Comparison of ENCODE assay signal across 8 cellular contexts in the genomic region with DNA sequence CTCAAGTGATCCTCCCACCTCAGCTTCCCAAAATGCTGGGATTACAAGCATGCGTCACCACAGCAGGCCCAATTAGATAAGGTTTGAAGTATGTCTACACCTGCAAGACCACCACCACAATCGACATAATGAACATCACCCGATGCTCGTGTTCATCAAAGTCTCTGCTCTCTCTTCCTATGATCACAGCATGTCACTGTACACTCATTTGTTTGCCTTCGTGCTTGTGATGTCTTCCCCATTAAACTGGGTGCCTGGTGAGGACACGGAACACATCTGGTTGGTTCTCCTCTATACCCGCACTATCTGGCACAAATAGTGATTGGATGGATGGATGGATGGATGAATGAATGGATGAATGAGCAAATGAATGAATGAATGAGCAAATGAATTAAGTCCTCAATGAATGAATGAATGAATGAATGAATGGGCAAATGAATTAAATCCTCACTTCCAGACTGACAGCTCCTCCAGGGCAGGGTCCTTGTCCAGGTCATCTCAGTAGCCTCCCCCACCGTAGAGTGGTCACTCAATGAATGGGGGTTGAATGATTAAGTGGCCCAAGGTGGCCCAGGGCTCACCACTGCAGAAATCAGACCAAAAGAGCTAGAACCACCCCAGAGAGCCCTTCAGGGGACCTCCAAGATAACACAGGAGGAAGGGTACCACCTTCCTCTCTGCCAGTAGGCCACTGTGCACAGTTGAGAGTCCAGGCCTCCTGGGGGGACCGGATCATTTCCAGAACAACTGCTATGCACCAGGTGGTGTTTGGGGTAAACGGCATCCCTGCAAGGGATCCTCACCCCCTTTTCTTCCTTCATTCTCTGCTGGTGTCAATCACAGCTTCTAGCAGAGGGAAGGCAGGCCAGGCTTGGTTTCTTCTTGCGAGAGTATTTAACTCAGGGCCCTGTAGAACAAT. TPM values are rescaled to one million over a fixed set of nuclear protein-coding genes. Genes with fewer than 3 reads are reported as not detected.
DNase-seq lines count a peak whose midpoint lies in the region; ATAC-seq and TF ChIP-seq lines count a peak whose summit lies in the region.

No MANE protein-coding gene starts in this region.

- CTCF ChIA-PET in Caco-2 (lab: Charles Lee) (interaction anchor here (0.7 to 2.2 kb wide), 2 partner anchors 31 to 33 kb away, joined by 3 to 11 read pairs; no protein-coding TSS in a partner anchor), WTC11 (lab: Charles Lee) (interaction anchor here (0.6 to 4.4 kb wide), 5 partner anchors 31 to 140 kb away, joined by 3 to 23 read pairs (median 5); partner anchors contain the start of gene TNRC18)

- H3K4me1 Mint-ChIP-seq in Caco-2 (ENCODE audit: low read depth, unreplicated experiment) (peaks cover 15% of the 10 kb centered on the region), WTC11 (peaks cover 27% of the 10 kb centered on the region)

- intact Hi-C loops in Caco-2 (cut with micrococcal nuclease; ENCODE audit: unreplicated experiment) (no loop called here), posterior cingulate gyrus (cut with DNase I) (no loop called here)

- H4K20me1 ChIP-seq in fibroblast of lung (ENCODE audit: control insufficient read depth, extremely low read depth, insufficient read depth, low read length), result peaks cover 9% of the 10 kb centered on the region

- H3K27me3 Mint-ChIP-seq in Caco-2 (ENCODE audit: insufficient read depth, unreplicated experiment) (no peaks in the 10 kb centered on the region), WTC11 (ENCODE audit: low read depth) (peaks cover 6% of the 10 kb centered on the region; the same call in 1 of the 2 replicates)

- ATAC-seq in WTC11 (peak; percentile 1), HG02763 (IDR thresholded peaks at IDR 0.05; ENCODE audit: unreplicated experiment) (no peak), HG03135 (IDR thresholded peaks at IDR 0.05; ENCODE audit: unreplicated experiment) (no peak)

- H3K9me3 Mint-ChIP-seq in Caco-2 (ENCODE audit: unreplicated experiment), result no peaks in the 10 kb centered on the region
- no peaks in the 10 kb centered on the region for H3K9me3 Mint-ChIP-seq in WTC11

- TF ChIP-seq CTCF in Caco-2 (IDR thresholded peaks at IDR 0.05; ENCODE audit: insufficient read depth in 1 of 2, low read depth in 1 of 2, low read length in 1 of 2, severe bottlenecking in 1 of 2, unreplicated experiment in 1 of 2) (no peak), WTC11 (IDR thresholded peaks at IDR 0.05) (no peak), fibroblast of lung (conservative IDR thresholded peaks at IDR 0.05 in 1 of 2, IDR thresholded peaks at IDR 0.05 in 1 of 2; ENCODE audit: low read depth in 1 of 2, low read length in 2 of 2) (no peak)

- H3K36me3 ChIP-seq in Caco-2 (ENCODE audit: control insufficient read depth, insufficient read depth, low read length), result peaks cover 28% of the 10 kb centered on the region
- peaks cover 36% of the 10 kb centered on the region for H3K36me3 ChIP-seq in fibroblast of lung (ENCODE audit: control insufficient read depth, insufficient read depth, low read length)
- H3K36me3 ChIP-seq in skeletal muscle tissue (ENCODE audit: control insufficient read depth in 3 of 3, insufficient read depth in 3 of 3, low read length in 3 of 3), result peaks cover 41 to 44% (median 42%) of the 10 kb centered on the region in 3 donors

- H3K4me3 ChIP-seq in Caco-2 (ENCODE audit: low read depth, low read length), result no peak overlapping the region
- peak overlapping the region in 1 of 4 experiments; percentile 91 for H3K4me3 ChIP-seq in fibroblast of lung (replicated peaks in 1 of 4; ENCODE audit: control extremely low read depth in 1 of 4, insufficient read depth in 1 of 4, low read depth in 3 of 4, low read length in 4 of 4)
- no peak overlapping the region for H3K4me3 ChIP-seq in skeletal muscle tissue (ENCODE audit: low read length in 3 of 3)

- POLR2A ChIA-PET in Caco-2 (lab: Charles Lee), result interaction anchor here (1.4 to 1.9 kb wide), 3 partner anchors 8 to 33 kb away, joined by 5 to 9 read pairs (median 8); no protein-coding TSS in a partner anchor
- POLR2A ChIA-PET in WTC11 (lab: Charles Lee), result interaction anchor here (0.6 to 1.6 kb wide), 6 partner anchors 9 to 140 kb away, joined by 3 to 7 read pairs (median 3); no protein-coding TSS in a partner anchor

- H3K9me3 ChIP-seq in Caco-2, result no peaks in the 10 kb centered on the region
- no peaks in the 10 kb centered on the region for H3K9me3 ChIP-seq in fibroblast of lung (ENCODE audit: control insufficient read depth, insufficient read depth, low read depth, low read length)
- no peaks in the 10 kb centered on the region for H3K9me3 ChIP-seq in skeletal muscle tissue (ENCODE audit: control insufficient read depth in 3 of 3, low read length in 3 of 3)

- H3K27ac ChIP-seq in fibroblast of lung (ENCODE audit: insufficient read depth, low read length) (peak overlapping the region; percentile 78), skeletal muscle tissue (ENCODE audit: low read depth, low read length) (peak overlapping the region; percentile 60)

- H3K4me2 ChIP-seq in fibroblast of lung (ENCODE audit: extremely low read depth, insufficient read depth, low read length), result no peak overlapping the region

- peaks cover 42% of the 10 kb centered on the region for H3K79me2 ChIP-seq in fibroblast of lung (ENCODE audit: control insufficient read depth, insufficient read depth, low read length)

- H3K9ac ChIP-seq in fibroblast of lung (ENCODE audit: insufficient read depth, low read length) (peak overlapping the region; percentile 13), skeletal muscle tissue (ENCODE audit: low read depth in 1 of 3, low read length in 3 of 3) (peak overlapping the region in 1 of 3 donors; percentile 100)

- H3K27me3 ChIP-seq in Caco-2 (replicated peaks; ENCODE audit: control insufficient read depth, insufficient read depth, low read length) (no peaks in the 10 kb centered on the region), fibroblast of lung (ENCODE audit: control insufficient read depth, insufficient read depth, low read length) (no peaks in the 10 kb centered on the region), skeletal muscle tissue (ENCODE audit: control insufficient read depth in 3 of 3, insufficient read depth in 3 of 3, low read length in 3 of 3) (no peaks in the 10 kb centered on the region)

- H3K27ac Mint-ChIP-seq in Caco-2 (ENCODE audit: unreplicated experiment) (peak overlapping the region; percentile 93), WTC11 (peak overlapping the region; percentile 92)

- no peak overlapping the region for H2AFZ ChIP-seq in fibroblast of lung (ENCODE audit: low read length)

- H3K4me1 ChIP-seq in Caco-2, result peaks cover 18% of the 10 kb centered on the region
- no peaks in the 10 kb centered on the region for H3K4me1 ChIP-seq in fibroblast of lung (ENCODE audit: control insufficient read depth, extremely low read depth, insufficient read depth, low read length)
- peaks cover 11 to 26% (median 22%) of the 10 kb centered on the region in 3 donors for H3K4me1 ChIP-seq in skeletal muscle tissue (ENCODE audit: control insufficient read depth in 3 of 3, insufficient read depth in 3 of 3, low read length in 3 of 3)

- no TSS peak for BruUV-seq in Caco-2 (replicated peaks; lab: Mats Ljungman, UMichigan)

- H3K4me3 Mint-ChIP-seq in Caco-2 (ENCODE audit: unreplicated experiment) (peak overlapping the region; percentile 92), WTC11 (no peak overlapping the region; the same call in 1 of the 2 replicates)

- peak; percentile 60 to 78 for DNase-seq in Caco-2
- DNase-seq in HT1080 (ENCODE audit: low read depth), result peak; percentile 83
- no peak for DNase-seq in WTC11 (ENCODE audit: low spot score)
- peak; percentile 57 to 74 for DNase-seq in fibroblast of lung (ENCODE audit: low read depth in 2 of 2)
- DNase-seq in posterior cingulate gyrus, result no peak

- peaks cover 100% of the 10 kb centered on the region for H3K36me3 Mint-ChIP-seq in Caco-2 (ENCODE audit: insufficient read depth, unreplicated experiment)
- peaks cover 59% of the 10 kb centered on the region for H3K36me3 Mint-ChIP-seq in WTC11

RNA-seq across cellular contexts. Expression of gene ACTB, which starts 4.9 kb away (rescaled TPM):
- total RNA-seq in Caco-2 (2022) (3,565 and 4,201 TPM in 2 replicates), WTC11 (2021) (4,967 to 5,221 TPM (median 5,193 TPM) in 3 replicates), fibroblast of lung (1,742 and 2,599 TPM in 2 replicates), skeletal muscle tissue (779 TPM)
- 3,371 and 6,770 TPM in 2 replicates for total RNA-seq in HT1080 (2014; rRNA removed; shearing (Covaris generic))
- polyA plus RNA-seq in HT1080 (2015; cell fraction: cytosol; rRNA removed), result 6,796 and 8,116 TPM in 2 replicates
- polyA plus RNA-seq in HT1080 (2015; cell fraction: nucleus; rRNA removed), result 4,498 and 5,171 TPM in 2 replicates
- polyA plus RNA-seq in fibroblast of lung, result 6,970 and 7,302 TPM in 2 replicates
- 11,369 and 11,817 TPM in 2 replicates for polyA plus RNA-seq in fibroblast of lung (2012)
- 42,169 and 43,266 TPM in 2 replicates for polyA minus RNA-seq in fibroblast of lung (ENCODE audit: low replicate concordance)

RNA-seq across cellular contexts. Expression of gene FBXL18, which starts 11.9 kb away (rescaled TPM):
- 22.1 and 24.6 TPM in 2 replicates for total RNA-seq in Caco-2 (2022)
- total RNA-seq in HT1080 (2014; rRNA removed; shearing (Covaris generic)), result 12.1 and 17.6 TPM in 2 replicates
- polyA plus RNA-seq in HT1080 (2015; cell fraction: cytosol; rRNA removed), result 10.8 and 11.7 TPM in 2 replicates
- polyA plus RNA-seq in HT1080 (2015; cell fraction: nucleus; rRNA removed), result 20.9 and 23.0 TPM in 2 replicates
- 18.9 to 22.0 TPM (median 21.8 TPM) in 3 replicates for total RNA-seq in WTC11 (2021)
- total RNA-seq in fibroblast of lung, result 3.3 and 5.1 TPM in 2 replicates
- polyA plus RNA-seq in fibroblast of lung, result 2.9 and 3.1 TPM in 2 replicates
- polyA plus RNA-seq in fibroblast of lung (2012), result 6.0 and 6.1 TPM in 2 replicates
- 13.2 and 16.1 TPM in 2 replicates for polyA minus RNA-seq in fibroblast of lung (ENCODE audit: low replicate concordance)
- total RNA-seq in skeletal muscle tissue, result 2.6 TPM

Comparison
In these comparisons a context has a peak if more than half of its experiments do, and no peak if none do; other contexts are left out.
1. DNase-seq: peak in Caco-2 (2 of 2), HT1080 (single experiment) and fibroblast of lung (2 of 2); none in WTC11 (single experiment) and posterior cingulate gyrus (0 of 10).